8 cellular contexts compared by ENCODE assay signal in genomic region chr4:119627267-119628190, GRCh38. TPM values are rescaled to one million over a fixed set of nuclear protein-coding genes. Genes with fewer than 3 reads are reported as not detected.
DNase-seq lines count a peak whose midpoint lies in the region; TF ChIP-seq lines count a peak whose summit lies in the region.

No MANE protein-coding gene starts in this region.

- under 1% methylated on average over 88 of the region's 88 CpGs for WGBS in liver

- H3K27me3 ChIP-seq in dorsolateral prefrontal cortex (peaks cover 0 to 8% (median 0%) of the 10 kb centered on the region in 45 donors), liver (ENCODE audit: control insufficient read depth in 4 of 4, insufficient read depth in 4 of 4, low read length in 3 of 4) (no peaks in the 10 kb centered on the region)

- TF ChIP-seq CTCF in HFFc6 (IDR thresholded peaks at IDR 0.05) (peak; percentile 71), dorsolateral prefrontal cortex (IDR thresholded peaks at IDR 0.05 in 54 of 56, conservative IDR thresholded peaks at IDR 0.05 in 2 of 56; ENCODE audit: low read depth in 1 of 56, partially characterized antibody in 56 of 56) (peak in 46 of 56 donors; percentile 9 to 78 (median 44)), liver (IDR thresholded peaks at IDR 0.05; ENCODE audit: low read depth, low read length, missing input control) (peak; percentile 58)

- H3K9me3 Mint-ChIP-seq in HFFc6, result no peaks in the 10 kb centered on the region

- H3K9me3 ChIP-seq in liver (ENCODE audit: control insufficient read depth in 4 of 4, low read length in 3 of 4), result no peaks in the 10 kb centered on the region

- H3K27me3 Mint-ChIP-seq in HFFc6 (ENCODE audit: insufficient read depth), result peaks cover 3% of the 10 kb centered on the region; the same call in 1 of the 2 replicates

- H3K9ac ChIP-seq in liver (ENCODE audit: low read depth in 1 of 2, low read length in 2 of 2), result peak overlapping the region; percentile 54 to 66

- peak overlapping the region; percentile 53 to 85 (median 75) for H3K4me3 ChIP-seq in dorsolateral prefrontal cortex
- H3K4me3 ChIP-seq in liver (ENCODE audit: low read depth in 1 of 3, low read length in 3 of 3), result peak overlapping the region; percentile 69 to 80 (median 79)

- H3K4me1 ChIP-seq in liver (ENCODE audit: control insufficient read depth in 4 of 4, insufficient read depth in 4 of 4, low read length in 3 of 4), result peaks cover 9 to 27% (median 21%) of the 10 kb centered on the region in 4 donors

- no peaks in the 10 kb centered on the region for H3K36me3 Mint-ChIP-seq in HFFc6 (ENCODE audit: low read depth)

- peaks cover 48% of the 10 kb centered on the region for H3K4me1 Mint-ChIP-seq in HFFc6 (ENCODE audit: low read depth)

- H3K36me3 ChIP-seq in liver (ENCODE audit: control insufficient read depth in 4 of 4, insufficient read depth in 3 of 4, low read depth in 1 of 4, low read length in 3 of 4), result no peaks in the 10 kb centered on the region

- peak overlapping the region; percentile 99 for H3K4me3 Mint-ChIP-seq in HFFc6

- intact Hi-C loops in dorsolateral prefrontal cortex (cut with DNase I), result loop anchor here (5.0 to 10.0 kb wide), 3 partner anchors 420 to 643 kb away; no protein-coding TSS in a partner anchor

- DNase-seq in NCI-H146 (lab: John Stamatoyannopoulos, UW) (peak; percentile 57), NCI-H146 treated with DMSO at 0.1 percent for 48 hours (lab: John Stamatoyannopoulos, UW; ENCODE audit: unreplicated experiment) (no peak), HFFc6 (peak; percentile 57), NCI-H1048 (lab: John Stamatoyannopoulos, UW) (peak; percentile 49), dorsolateral prefrontal cortex (peak in 4 of 10 donors; percentile 4 to 62 (median 41))
- peak; percentile 52 for DNase-seq in activated CD4-positive, alpha-beta T cell treated with anti-CD3 and anti-CD28 coated beads, Interleukin-2, amount 50 U/mL, for 1 hour
- peak; percentile 36 to 48 for DNase-seq in stimulated activated CD4-positive, alpha-beta T cell treated with anti-CD3 and anti-CD28 coated beads, Interleukin-4, amount 100 ng/mL, for 48 hours (ENCODE audit: low read depth in 2 of 2)

- TF ChIP-seq RAD21 in liver (IDR thresholded peaks at IDR 0.05), result peak in 1 of 2 donors; percentile 16

- peak overlapping the region; percentile 82 for H3K27ac Mint-ChIP-seq in HFFc6

- peak overlapping the region in 38 of 59 donors; percentile 2 to 87 (median 60) for H3K27ac ChIP-seq in dorsolateral prefrontal cortex
- peak overlapping the region in 1 of 2 donors; percentile 13 for H3K27ac ChIP-seq in liver (ENCODE audit: low read depth in 1 of 2, low read length in 2 of 2)

TF ChIP-seq in liver, 16 proteins besides CTCF, POLR2A, EP300 and RAD21:
- TF ChIP-seq REST (IDR thresholded peaks at IDR 0.05) (no peak), FOXA1 (IDR thresholded peaks at IDR 0.05) (no peak), EGR1 (IDR thresholded peaks at IDR 0.05; ENCODE audit: low read depth in 2 of 2) (no peak), HNF4A (conservative IDR thresholded peaks at IDR 0.05) (no peak), MAX (IDR thresholded peaks at IDR 0.05) (no peak), NR2F2 (IDR thresholded peaks at IDR 0.05) (no peak)

RNA-seq across cellular contexts. Expression of gene PDE5A, which starts 1.1 kb away (rescaled TPM):
- 10 to 100 TPM; 13.3 to 23.2 (median 18.6) TPM for total RNA-seq in HFFc6 (2021; fragmentation: NEBNext Ultra II Directional; extraction: Animal tissue kit (Norgen Biotek cat#: 25700))
- total RNA-seq in dorsolateral prefrontal cortex, result 10 to 100 TPM in 15 of 120 experiments, 1 to 10 TPM in 105; 2.0 to 17.7 (median 6.1) TPM
- 1 to 10 TPM; 3.1 to 3.8 TPM for total RNA-seq in liver
- 1 to 10 TPM in 1 of 2 donors, under 1 TPM in 1; 0.61 to 2.9 TPM for polyA plus RNA-seq in liver
